Comparison of ENCODE assay signal across 8 cellular contexts in the genomic region with DNA sequence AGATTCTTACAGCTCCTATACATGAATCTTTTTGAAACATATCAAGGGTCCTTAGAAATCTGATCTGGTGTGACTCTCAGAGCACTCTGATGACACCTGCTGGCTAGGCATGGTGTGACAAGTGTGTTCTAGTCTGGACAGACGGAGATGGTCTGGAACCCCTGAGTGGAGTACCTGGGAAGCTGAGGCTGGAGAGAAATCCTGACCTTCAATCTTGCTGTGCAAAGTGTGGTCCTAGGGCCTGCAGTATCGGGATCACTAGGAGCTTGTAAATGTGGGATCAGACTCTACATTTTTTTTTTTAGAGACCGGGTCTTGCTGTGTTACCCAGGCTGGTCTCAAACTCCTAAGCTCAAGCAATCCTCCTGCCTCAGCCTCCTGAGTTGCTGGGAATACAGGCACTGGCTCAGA.
A peak's percentile ranks its signal among the peaks of the same experiment; 100 is the strongest.
DNase-seq lines count a peak whose midpoint lies in the region; FAIRE-seq and TF ChIP-seq lines count a peak whose summit lies in the region.

No MANE protein-coding gene starts in this region.

- H4K20me1 ChIP-seq in OCI-LY7 (ENCODE audit: insufficient read depth, low read length): no peaks in the 10 kb centered on the region

- H3K27ac Mint-ChIP-seq in neural crest cell (ENCODE audit: unreplicated experiment): no peak overlapping the region

- H3K27me3 Mint-ChIP-seq in neural crest cell (ENCODE audit: low read depth): no peaks in the 10 kb centered on the region

- no peak overlapping the region for H3K4me2 ChIP-seq in OCI-LY7 (ENCODE audit: low read length)

- POLR2A ChIA-PET in OCI-LY7 (lab: Charles Lee): interaction anchor here (1.3 to 1.5 kb wide), 2 partner anchors 22 to 385 kb away, joined by 4 to 6 read pairs; no protein-coding TSS in a partner anchor

- H3K27ac ChIP-seq in OCI-LY7 (ENCODE audit: low read depth, low read length, poor library complexity, severe bottlenecking): no peak overlapping the region
- no peak overlapping the region for H3K27ac ChIP-seq in esophagus squamous epithelium

- in situ Hi-C loops in GM13977 (cut with MboI; ENCODE audit: low pct_unique_long_range_greater_than_20kb, low sequenced_read_pairs, unreplicated experiment): loop anchor here (10.0 kb wide), 1 partner anchor 386 kb away; no protein-coding TSS in a partner anchor

- no peaks in the 10 kb centered on the region for H3K4me1 ChIP-seq in OCI-LY7 (ENCODE audit: insufficient read depth, low read length, poor library complexity, severe bottlenecking)
- no peaks in the 10 kb centered on the region for H3K4me1 ChIP-seq in esophagus squamous epithelium

- no peaks in the 10 kb centered on the region for H3K79me2 ChIP-seq in OCI-LY7 (ENCODE audit: insufficient read depth, low read depth, low read length)

- no peak for TF ChIP-seq POLR2A in esophagus squamous epithelium (IDR thresholded peaks at IDR 0.05)

- DNase-seq in GM13977 (ENCODE audit: low spot score) (peak; percentile 70), HT1080 (ENCODE audit: low read depth) (peak; percentile 41), OCI-LY7 (ENCODE audit: low spot score) (peak; percentile 77), activated T-cell treated with anti-CD3 and anti-CD28 coated beads for 24 hours (ENCODE audit: low read depth) (peak; percentile 73), esophagus squamous epithelium (lab: John Stamatoyannopoulos, UW) (no peak), neural crest cell (ENCODE audit: low read depth, low spot score) (peak; percentile 85), stromal cell of bone marrow (ENCODE audit: low read depth) (peak; percentile 47)

- no TSS peak for BruUV-seq in OCI-LY7 (replicated peaks; lab: Mats Ljungman, UMichigan)

- H3K9me3 Mint-ChIP-seq in neural crest cell: no peaks in the 10 kb centered on the region

- H3K4me3 Mint-ChIP-seq in neural crest cell: no peak overlapping the region

- H3K4me3 ChIP-seq in OCI-LY7 (ENCODE audit: low read depth, low read length, poor library complexity, severe bottlenecking): no peak overlapping the region
- no peak overlapping the region for H3K4me3 ChIP-seq in esophagus squamous epithelium

- 35 to 36% methylated on average over 3 of the region's 3 CpGs for whole genome bisulfite sequencing in esophagus squamous epithelium, 2 donors

- peak; percentile 46 for FAIRE-seq in A204.1 (lab: Jason Lieb, UNC)

- TF ChIP-seq CTCF in GM13977 (IDR thresholded peaks at IDR 0.05; ENCODE audit: extremely low read depth, insufficient read depth, missing control alignments) (peak; percentile 87), OCI-LY7 (conservative IDR thresholded peaks at IDR 0.05; ENCODE audit: low read length) (peak; percentile 87), esophagus squamous epithelium (IDR thresholded peaks at IDR 0.05) (peak; percentile 46 to 80 (median 69)), neural crest cell (conservative IDR thresholded peaks at IDR 0.05) (peak; percentile 91)

- H3K9me3 ChIP-seq in OCI-LY7 (ENCODE audit: low read length) (no peaks in the 10 kb centered on the region), esophagus squamous epithelium (no peaks in the 10 kb centered on the region)

- H3K9me2 ChIP-seq in OCI-LY7 (ENCODE audit: insufficient read depth, low read length): no peaks in the 10 kb centered on the region

- intact Hi-C loops in OCI-LY7 (cut with micrococcal nuclease; ENCODE audit: unreplicated experiment) (loop anchor here (1.0 kb wide), 2 partner anchors 383 to 483 kb away; no protein-coding TSS in a partner anchor), esophagus squamous epithelium (cut with DNase I) (loop anchor here (5.0 to 10.0 kb wide), 2 partner anchors 379 to 476 kb away; no protein-coding TSS in a partner anchor)

- CTCF ChIA-PET in OCI-LY7 (lab: Charles Lee; ENCODE audit: unreplicated experiment): interaction anchor here (0.6 to 1.9 kb wide), 4 partner anchors 21 to 483 kb away, joined by 3 to 10 read pairs (median 4); no protein-coding TSS in a partner anchor

- H3K36me3 ChIP-seq in OCI-LY7 (ENCODE audit: insufficient read depth, low read length) (no peaks in the 10 kb centered on the region), esophagus squamous epithelium (no peaks in the 10 kb centered on the region)

- H2AFZ ChIP-seq in OCI-LY7 (ENCODE audit: low read length): no peak overlapping the region

- H3K36me3 Mint-ChIP-seq in neural crest cell (ENCODE audit: low read depth): no peaks in the 10 kb centered on the region

- peaks cover 0 to under 1% (median 0%) of the 10 kb centered on the region in 4 donors for H3K27me3 ChIP-seq in esophagus squamous epithelium

- H3K4me1 Mint-ChIP-seq in neural crest cell: peaks cover 38% of the 10 kb centered on the region
